In the genomic region with DNA sequence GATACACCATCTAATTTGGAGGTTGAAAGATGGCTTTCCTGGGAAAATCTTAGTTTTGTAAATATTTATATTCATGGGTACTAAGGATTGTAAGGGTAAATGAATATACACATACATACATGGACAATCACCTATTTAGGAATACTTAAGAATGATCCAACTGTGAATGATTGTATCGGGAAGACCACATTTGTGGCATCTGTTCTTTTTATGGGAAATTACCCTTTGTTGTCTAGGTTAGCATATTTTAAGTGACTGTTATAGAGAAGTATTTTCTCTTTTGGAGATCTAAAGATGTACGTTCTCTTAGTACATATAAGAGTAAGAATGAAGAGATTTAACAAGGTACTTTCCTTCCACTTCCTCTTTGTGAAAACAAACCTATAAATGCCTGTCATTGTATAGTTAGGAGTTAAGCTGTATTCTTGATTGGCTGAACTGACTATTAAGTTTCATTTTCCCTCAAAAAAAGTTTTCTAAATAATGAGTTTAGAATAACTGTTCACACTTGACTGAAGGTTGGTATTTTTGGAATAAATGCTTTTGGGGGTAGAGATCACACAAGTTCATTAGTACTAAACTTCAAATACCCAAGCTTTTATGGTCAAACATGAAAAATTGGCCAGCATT, we compare ENCODE assay signal across 29 cellular contexts. TPM values are rescaled to one million over a fixed set of nuclear protein-coding genes. Genes with fewer than 3 reads are reported as not detected.
DNase-seq lines count a peak whose midpoint lies in the region; ATAC-seq lines count a peak whose summit lies in the region.
"Had no signal": no experiment of that assay in that cellular context is flagged by ENCODE, and none has a peak within 500 bp of the region (broad histone marks: within the 10 kb centered on the region; RNA-seq: fewer than 3 reads in every experiment).

No MANE protein-coding gene starts in this region.

- H3K4me1 ChIP-seq in CD4-positive, alpha-beta memory T cell (ENCODE audit: insufficient read depth, low read length), result no peaks in the 10 kb centered on the region
- H3K4me1 ChIP-seq: left lung, neural progenitor cell, pancreas had no signal

- H3K27me3 Mint-ChIP-seq in CD4-positive, alpha-beta memory T cell, result no peaks in the 10 kb centered on the region
- no peaks in the 10 kb centered on the region for H3K27me3 Mint-ChIP-seq in activated CD4-positive, alpha-beta T cell treated with anti-CD3 and anti-CD28 coated beads, Interleukin-2, amount 10 ng/mL, durations not matched to agents 7 days and 5 days
- peaks cover 8% of the 10 kb centered on the region for H3K27me3 Mint-ChIP-seq in stimulated activated naive CD8-positive, alpha-beta T cell treated with anti-CD3 and anti-CD28 coated beads, Interleukin-15, amount 100 ng/mL, for 72 hours
- H3K27me3 Mint-ChIP-seq: activated CD4-positive, alpha-beta T cell treated with anti-CD3 and anti-CD28 coated beads for 36 hours; brain; dendritic cell treated with granulocyte-macrophage colony-stimulating factor and Interleukin-4, amounts not matched to agents 40 ng/mL and 50 ng/mL, for 4 days had no signal

- no peak overlapping the region for H3K27ac ChIP-seq in CD4-positive, alpha-beta memory T cell (ENCODE audit: low read depth, low read length)
- H3K27ac ChIP-seq: BLaER1, left lung, neural progenitor cell, pancreas, VCaP had no signal

- H3K36me3 ChIP-seq in CD4-positive, alpha-beta memory T cell (ENCODE audit: insufficient read depth, low read length), result no peaks in the 10 kb centered on the region
- H3K36me3 ChIP-seq: BLaER1, left lung, neural progenitor cell had no signal

- no peaks in the 10 kb centered on the region for H3K27me3 ChIP-seq in CD4-positive, alpha-beta memory T cell (ENCODE audit: insufficient read depth, low read length)
- H3K27me3 ChIP-seq: BLaER1, left lung, neural progenitor cell, pancreas had no signal

- no peak overlapping the region for H3K4me3 Mint-ChIP-seq in CD4-positive, alpha-beta memory T cell
- H3K4me3 Mint-ChIP-seq in activated CD4-positive, alpha-beta T cell treated with anti-CD3 and anti-CD28 coated beads, Interleukin-2, amount 10 ng/mL, durations not matched to agents 7 days and 5 days, result no peak overlapping the region
- H3K4me3 Mint-ChIP-seq in stimulated activated naive CD8-positive, alpha-beta T cell treated with anti-CD3 and anti-CD28 coated beads, Interleukin-15, amount 100 ng/mL, for 72 hours, result no peak overlapping the region
- H3K4me3 Mint-ChIP-seq: activated CD4-positive, alpha-beta T cell treated with anti-CD3 and anti-CD28 coated beads for 36 hours; activated CD8-positive, alpha-beta T cell treated with anti-CD3 and anti-CD28 coated beads, Interleukin-2, amount 10 ng/mL, durations not matched to agents 7 days and 5 days; brain; dendritic cell treated with granulocyte-macrophage colony-stimulating factor and Interleukin-4, amounts not matched to agents 40 ng/mL and 50 ng/mL, for 4 days; endodermal cell; neural progenitor cell; stimulated activated effector memory CD8-positive, alpha-beta T cell treated with anti-CD3 and anti-CD28 coated beads, Interleukin-12 subunit alpha, Interleukin-12 subunit beta, amount 100 ng/mL, for 72 hours had no signal

- H3K36me3 Mint-ChIP-seq in CD4-positive, alpha-beta memory T cell, result no peaks in the 10 kb centered on the region
- H3K36me3 Mint-ChIP-seq in activated CD4-positive, alpha-beta T cell treated with anti-CD3 and anti-CD28 coated beads, Interleukin-2, amount 10 ng/mL, durations not matched to agents 7 days and 5 days (ENCODE audit: low read depth), result no peaks in the 10 kb centered on the region
- H3K36me3 Mint-ChIP-seq: stimulated activated effector memory CD8-positive, alpha-beta T cell treated with anti-CD3 and anti-CD28 coated beads, Interleukin-12 subunit alpha, Interleukin-12 subunit beta, amount 100 ng/mL, for 72 hours had no signal

- H3K4me1 Mint-ChIP-seq in CD4-positive, alpha-beta memory T cell, result no peaks in the 10 kb centered on the region
- H3K4me1 Mint-ChIP-seq in activated CD4-positive, alpha-beta T cell treated with anti-CD3 and anti-CD28 coated beads, Interleukin-2, amount 10 ng/mL, durations not matched to agents 7 days and 5 days, result no peaks in the 10 kb centered on the region
- H3K4me1 Mint-ChIP-seq in stimulated activated naive CD8-positive, alpha-beta T cell treated with anti-CD3 and anti-CD28 coated beads, Interleukin-15, amount 100 ng/mL, for 72 hours, result no peaks in the 10 kb centered on the region
- H3K4me1 Mint-ChIP-seq: activated CD4-positive, alpha-beta T cell treated with anti-CD3 and anti-CD28 coated beads for 36 hours; brain; endodermal cell; neural progenitor cell; stimulated activated effector memory CD8-positive, alpha-beta T cell treated with anti-CD3 and anti-CD28 coated beads, Interleukin-12 subunit alpha, Interleukin-12 subunit beta, amount 100 ng/mL, for 72 hours had no signal

- CTCF ChIA-PET in CD4-positive, alpha-beta memory T cell (lab: Charles Lee; ENCODE audit: partially characterized antibody), result no interaction called here
- CTCF ChIA-PET in activated CD4-positive, alpha-beta T cell treated with anti-CD3 and anti-CD28 coated beads, Interleukin-2, amount 10 ng/mL, durations not matched to agents 7 days and 5 days (lab: Charles Lee), result no interaction called here

- H3K4me3 ChIP-seq in CD4-positive, alpha-beta memory T cell (ENCODE audit: low read length in 2 of 2), result no peak overlapping the region
- H3K4me3 ChIP-seq: BLaER1, left lung, neural progenitor cell, pancreas had no signal

- no peaks in the 10 kb centered on the region for H3K9me3 Mint-ChIP-seq in CD4-positive, alpha-beta memory T cell
- H3K9me3 Mint-ChIP-seq in activated CD4-positive, alpha-beta T cell treated with anti-CD3 and anti-CD28 coated beads, Interleukin-2, amount 10 ng/mL, durations not matched to agents 7 days and 5 days, result no peaks in the 10 kb centered on the region
- no peaks in the 10 kb centered on the region for H3K9me3 Mint-ChIP-seq in stimulated activated naive CD8-positive, alpha-beta T cell treated with anti-CD3 and anti-CD28 coated beads, Interleukin-15, amount 100 ng/mL, for 72 hours
- H3K9me3 Mint-ChIP-seq: brain; dendritic cell treated with granulocyte-macrophage colony-stimulating factor and Interleukin-4, amounts not matched to agents 40 ng/mL and 50 ng/mL, for 4 days; endodermal cell; neural progenitor cell; stimulated activated effector memory CD8-positive, alpha-beta T cell treated with anti-CD3 and anti-CD28 coated beads, Interleukin-12 subunit alpha, Interleukin-12 subunit beta, amount 100 ng/mL, for 72 hours had no signal

- no peak overlapping the region for H3K27ac Mint-ChIP-seq in CD4-positive, alpha-beta memory T cell
- H3K27ac Mint-ChIP-seq in activated CD4-positive, alpha-beta T cell treated with anti-CD3 and anti-CD28 coated beads, Interleukin-2, amount 10 ng/mL, durations not matched to agents 7 days and 5 days, result no peak overlapping the region
- no peak overlapping the region for H3K27ac Mint-ChIP-seq in stimulated activated naive CD8-positive, alpha-beta T cell treated with anti-CD3 and anti-CD28 coated beads, Interleukin-15, amount 100 ng/mL, for 72 hours
- H3K27ac Mint-ChIP-seq: activated CD4-positive, alpha-beta T cell treated with anti-CD3 and anti-CD28 coated beads for 36 hours; activated CD8-positive, alpha-beta T cell treated with anti-CD3 and anti-CD28 coated beads, Interleukin-2, amount 10 ng/mL, durations not matched to agents 7 days and 5 days; dendritic cell treated with granulocyte-macrophage colony-stimulating factor and Interleukin-4, amounts not matched to agents 40 ng/mL and 50 ng/mL, for 4 days; endodermal cell; neural progenitor cell; stimulated activated effector memory CD8-positive, alpha-beta T cell treated with anti-CD3 and anti-CD28 coated beads, Interleukin-12 subunit alpha, Interleukin-12 subunit beta, amount 100 ng/mL, for 72 hours had no signal

- POLR2A ChIA-PET in CD4-positive, alpha-beta memory T cell (lab: Charles Lee; ENCODE audit: partially characterized antibody), result no interaction called here
- POLR2A ChIA-PET in activated CD4-positive, alpha-beta T cell treated with anti-CD3 and anti-CD28 coated beads, Interleukin-2, amount 10 ng/mL, durations not matched to agents 7 days and 5 days (lab: Charles Lee), result no interaction called here

- no peak for DNase-seq in CD4-positive, alpha-beta memory T cell
- DNase-seq in activated CD4-positive, alpha-beta T cell treated with anti-CD3 and anti-CD28 coated beads, Interleukin-2, amount 10 ng/mL, durations not matched to agents 7 days and 5 days, result no peak
- DNase-seq in AG08395 (ENCODE audit: low spot score), result no peak
- no peak for DNase-seq in stimulated activated naive CD8-positive, alpha-beta T cell treated with anti-CD3 and anti-CD28 coated beads, Interleukin-15, amount 100 ng/mL, for 72 hours
- DNase-seq: activated CD4-positive, alpha-beta T cell treated with anti-CD3 and anti-CD28 coated beads for 36 hours; activated CD8-positive, alpha-beta T cell treated with anti-CD3 and anti-CD28 coated beads, Interleukin-2, amount 10 ng/mL, durations not matched to agents 7 days and 5 days; activated naive CD4-positive, alpha-beta T cell treated with anti-CD3 and anti-CD28 coated beads, Interleukin-2, amount 50 U/mL, for 16 hours; DMS53; endodermal cell; H7; Karpas-422; left lung; NCI-H1417 treated with DMSO at 0.1 percent for 48 hours; NCI-H2081 treated with DMSO at 0.1 percent for 48 hours; NCI-H748 treated with DMSO at 0.1 percent for 48 hours; pancreas; SHP77 treated with DMSO at 0.1 percent for 48 hours; trophoblast cell had no signal

- ATAC-seq in GM18861 (IDR thresholded peaks at IDR 0.05; ENCODE audit: unreplicated experiment) (peak; percentile 90), GM21786 (IDR thresholded peaks at IDR 0.05; ENCODE audit: unreplicated experiment) (peak; percentile 91), HG03354 (IDR thresholded peaks at IDR 0.05; ENCODE audit: poor library complexity, severe bottlenecking, unreplicated experiment) (peak; percentile 44)
- no peak for ATAC-seq in stimulated activated naive CD8-positive, alpha-beta T cell treated with anti-CD3 and anti-CD28 coated beads, Interleukin-15, amount 100 ng/mL, for 72 hours
- ATAC-seq: activated CD4-positive, alpha-beta T cell treated with anti-CD3 and anti-CD28 coated beads for 36 hours; activated CD8-positive, alpha-beta T cell treated with anti-CD3 and anti-CD28 coated beads, Interleukin-2, amount 10 ng/mL, durations not matched to agents 7 days and 5 days; esophagus mucosa; left lung; Panc1; pancreas; stimulated activated effector memory CD8-positive, alpha-beta T cell treated with anti-CD3 and anti-CD28 coated beads, Interleukin-12 subunit alpha, Interleukin-12 subunit beta, amount 100 ng/mL, for 72 hours had no signal

- no peaks in the 10 kb centered on the region for H3K9me3 ChIP-seq in CD4-positive, alpha-beta memory T cell (ENCODE audit: control insufficient read depth in 1 of 2, low read length in 2 of 2)
- H3K9me3 ChIP-seq: BLaER1, left lung, pancreas had no signal

- intact Hi-C loops in CD4-positive, alpha-beta memory T cell (cut with micrococcal nuclease), result no loop called here

RNA-seq across cellular contexts. Expression of a gene that starts 26.7 kb away (rescaled TPM):
- total RNA-seq in CD4-positive, alpha-beta memory T cell, result under 1 TPM; 0.35 to 0.83 TPM
- polyA plus RNA-seq in CD4-positive, alpha-beta memory T cell, result under 1 TPM; 0.48 to 0.55 TPM
- not detected for total RNA-seq in activated CD4-positive, alpha-beta T cell treated with anti-CD3 and anti-CD28 coated beads, Interleukin-2, amount 10 ng/mL, durations not matched to agents 7 days and 5 days
- total RNA-seq: activated CD8-positive, alpha-beta T cell treated with anti-CD3 and anti-CD28 coated beads, Interleukin-2, amount 10 ng/mL, durations not matched to agents 7 days and 5 days had no signal
